22 cellular contexts compared by ENCODE assay signal in the genomic region with DNA sequence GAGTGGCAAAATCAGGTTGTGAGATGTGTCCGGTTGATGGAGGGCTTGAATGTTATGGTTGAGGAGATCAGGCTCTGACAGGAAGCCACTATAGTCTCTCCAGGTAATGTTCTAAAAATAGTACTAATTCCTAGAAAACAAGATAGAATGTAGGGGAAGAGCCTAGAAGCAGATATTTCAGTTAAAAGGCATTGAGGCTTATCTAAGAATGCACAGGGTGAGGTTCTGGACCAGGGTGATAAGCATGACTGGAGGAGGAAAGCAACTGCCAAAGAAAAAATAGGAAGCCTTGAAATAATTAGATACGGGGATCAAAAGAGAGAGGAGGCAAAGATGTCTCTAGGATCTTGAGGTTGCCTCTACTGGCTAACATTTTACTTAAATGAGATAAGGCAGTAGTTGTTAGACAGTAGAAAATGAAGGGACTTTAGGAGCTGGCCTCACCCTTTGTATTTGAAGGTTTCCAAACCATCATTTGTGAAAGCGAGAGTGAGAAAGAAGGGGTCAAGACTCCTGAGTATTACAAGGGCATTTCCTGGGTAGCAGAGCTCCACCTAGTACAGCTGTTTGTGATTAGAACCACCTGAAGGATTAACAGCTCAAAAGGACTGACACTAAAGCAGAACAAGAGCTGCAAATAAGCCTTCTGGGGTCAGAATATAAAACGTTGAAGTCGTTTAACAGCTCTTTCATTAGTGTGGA. TPM values are rescaled to one million over a fixed set of nuclear protein-coding genes. Genes with fewer than 3 reads are reported as not detected.
DNase-seq lines count a peak whose midpoint lies in the region; ATAC-seq and TF ChIP-seq lines count a peak whose summit lies in the region.
"Had no signal": no experiment of that assay in that cellular context is flagged by ENCODE, and none has a peak within 500 bp of the region (broad histone marks: within the 10 kb centered on the region; RNA-seq: fewer than 3 reads in every experiment).

No MANE protein-coding gene starts in this region.

- ATAC-seq in GM18519 (IDR thresholded peaks at IDR 0.05; ENCODE audit: low FRiP score, unreplicated experiment) (peak; percentile 40), GM21526 (IDR thresholded peaks at IDR 0.05; ENCODE audit: low FRiP score, unreplicated experiment) (peak; percentile 49), HG03460 (IDR thresholded peaks at IDR 0.05; ENCODE audit: unreplicated experiment) (no peak), GM21528 (IDR thresholded peaks at IDR 0.05; ENCODE audit: low FRiP score, unreplicated experiment) (no peak)
- ATAC-seq: activated CD4-positive, alpha-beta T cell treated with anti-CD3 and anti-CD28 coated beads for 36 hours; activated T-cell treated with anti-CD3 and anti-CD28 coated beads, Interleukin-2, amount 50 U/mL, for 72 hours; effector memory CD8-positive, alpha-beta T cell; gastrocnemius medialis; HCT116; naive thymus-derived CD4-positive, alpha-beta T cell had no signal

- TF ChIP-seq CTCF in fibroblast of villous mesenchyme (IDR thresholded peaks at IDR 0.05; ENCODE audit: insufficient read depth, low read depth, low read length) = no peak

- DNase-seq in NCI-H226 = peak; percentile 66
- peak; percentile 22 for DNase-seq in fibroblast of villous mesenchyme (ENCODE audit: low read depth)
- DNase-seq in NOMO-1 (lab: John Stamatoyannopoulos, UW; ENCODE audit: unreplicated experiment in 2 of 2) = no peak
- DNase-seq: activated CD4-positive, alpha-beta T cell treated with anti-CD3 and anti-CD28 coated beads for 36 hours; activated naive CD4-positive, alpha-beta T cell treated with Interleukin-2 at 50 U/mL for 16 hours; activated T-cell treated with anti-CD3 and anti-CD28 coated beads, Interleukin-2, amount 50 U/mL, for 72 hours; effector memory CD8-positive, alpha-beta T cell; EL; esophagus squamous epithelium; gastrocnemius medialis; hippocampal formation; left ventricle myocardium inferior; naive thymus-derived CD4-positive, alpha-beta T cell; NCI-H2029 treated with DMSO at 0.1 percent for 48 hours; NCI-H345; T-helper 1 cell had no signal

- no peak overlapping the region for H3K4me3 ChIP-seq in fibroblast of villous mesenchyme (ENCODE audit: low read depth, low read length)
- H3K4me3 ChIP-seq: coronary artery, esophagus squamous epithelium, gastrocnemius medialis, left ventricle myocardium inferior had no signal

RNA-seq across cellular contexts. Expression of a gene that starts 15.4 kb away (rescaled TPM):
- total RNA-seq in fibroblast of villous mesenchyme = 28.1 and 35.8 TPM in 2 replicates

Comparison
In these comparisons a context has a peak if more than half of its experiments do, and no peak if none do; other contexts are left out.
1. ATAC-seq: peak in GM18519 (single experiment) and GM21526 (single experiment); none in HG03460 (single experiment) and GM21528 (single experiment).
2. DNase-seq: peak in NCI-H226 (single experiment) and fibroblast of villous mesenchyme (single experiment); none in NOMO-1 (0 of 2).